In the genomic region with DNA sequence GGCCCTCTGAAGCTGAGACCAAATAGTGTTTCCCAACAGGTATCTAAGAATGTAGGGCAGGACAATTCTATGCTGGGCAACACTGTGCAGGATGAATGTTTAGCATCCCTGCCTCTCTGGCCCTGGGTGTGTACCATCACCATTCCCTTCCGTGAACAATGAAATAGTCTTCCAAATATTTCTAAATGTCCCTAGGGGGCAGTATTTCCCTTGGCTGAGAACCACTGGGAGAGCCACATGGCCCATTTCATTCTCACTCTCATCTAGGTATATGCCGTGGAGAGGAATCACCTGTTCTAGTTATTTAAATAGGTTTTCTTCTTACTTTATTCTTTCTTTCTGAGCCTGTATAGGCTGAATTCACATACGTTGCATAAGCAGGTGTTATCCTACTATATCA, we compare ENCODE assay signal across 10 cellular contexts.
DNase-seq lines count a peak whose midpoint lies in the region; ATAC-seq and TF ChIP-seq lines count a peak whose summit lies in the region.
"Had no signal": no experiment of that assay in that cellular context is flagged by ENCODE, and none has a peak within 500 bp of the region (broad histone marks: within the 10 kb centered on the region; RNA-seq: fewer than 3 reads in every experiment).

No MANE protein-coding gene starts in this region.

- CTCF ChIA-PET in Panc1 (lab: Charles Lee): no interaction called here

- H3K4me3 ChIP-seq in BE2C (ENCODE audit: low read depth, low read length) (no peak overlapping the region), Panc1 (ENCODE audit: low read depth in 2 of 2, low read length in 2 of 2) (no peak overlapping the region), gastroesophageal sphincter (no peak overlapping the region), thyroid gland (replicated peaks in 1 of 3) (no peak overlapping the region)

- H3K27me3 Mint-ChIP-seq in natural killer cell treated with Interleukin-12 subunit alpha and Interleukin-12 subunit beta and Interleukin-15 and Interleukin-18, amount 100 ng/mL, for 72 hours: peaks cover 32 to 64% of the 10 kb centered on the region in 2 donors

- TF ChIP-seq POLR2A in gastroesophageal sphincter (IDR thresholded peaks at IDR 0.05) (no peak), thyroid gland (IDR thresholded peaks at IDR 0.05) (no peak)

- peak; percentile 53; the same call in 1 of the 2 replicates for ATAC-seq in Panc1
- ATAC-seq in gastroesophageal sphincter: no peak
- ATAC-seq in natural killer cell treated with Interleukin-12 subunit alpha and Interleukin-12 subunit beta and Interleukin-15 and Interleukin-18, amount 100 ng/mL, for 72 hours: no peak

- H3K27me3 ChIP-seq in BE2C: no peaks in the 10 kb centered on the region
- H3K27me3 ChIP-seq in Panc1 (ENCODE audit: control insufficient read depth, insufficient read depth, low read length): no peaks in the 10 kb centered on the region
- H3K27me3 ChIP-seq in gastroesophageal sphincter: peaks cover 5% of the 10 kb centered on the region
- no peaks in the 10 kb centered on the region for H3K27me3 ChIP-seq in thyroid gland

- POLR2A ChIA-PET in Panc1 (lab: Charles Lee): no interaction called here

- H3K36me3 Mint-ChIP-seq in natural killer cell treated with Interleukin-12 subunit alpha and Interleukin-12 subunit beta and Interleukin-15 and Interleukin-18, amount 100 ng/mL, for 72 hours: peaks cover 13% of the 10 kb centered on the region

- no peak overlapping the region for H3K27ac Mint-ChIP-seq in natural killer cell treated with Interleukin-12 subunit alpha and Interleukin-12 subunit beta and Interleukin-15 and Interleukin-18, amount 100 ng/mL, for 72 hours

- no peaks in the 10 kb centered on the region for H3K36me3 ChIP-seq in BE2C
- H3K36me3 ChIP-seq in Panc1 (ENCODE audit: control insufficient read depth, insufficient read depth, low read length): no peaks in the 10 kb centered on the region
- no peaks in the 10 kb centered on the region for H3K36me3 ChIP-seq in gastroesophageal sphincter
- no peaks in the 10 kb centered on the region for H3K36me3 ChIP-seq in thyroid gland

- no peaks in the 10 kb centered on the region for H3K9me3 Mint-ChIP-seq in natural killer cell treated with Interleukin-12 subunit alpha and Interleukin-12 subunit beta and Interleukin-15 and Interleukin-18, amount 100 ng/mL, for 72 hours

- 17 to 63% methylated on average over 1 to 3 of the region's 3 CpGs for WGBS in gastroesophageal sphincter (ENCODE audit: low coverage in 1 of 2), 2 donors
- 60 to 71% methylated on average over 3 of the region's 3 CpGs for WGBS in thyroid gland, 2 donors

- DNase-seq in BE2C (no peak), HT-29 (ENCODE audit: low spot score) (peak; percentile 7), Panc1 (ENCODE audit: low read depth, low spot score) (no peak), inferior parietal cortex (ENCODE audit: extremely low spot score) (peak; percentile 56), thyroid gland (no peak), HuH-7.5 (ENCODE audit: low spot score) (no peak)
- no peak for DNase-seq in natural killer cell treated with Interleukin-12 subunit alpha and Interleukin-12 subunit beta and Interleukin-15 and Interleukin-18, amount 100 ng/mL, for 72 hours (ENCODE audit: low spot score)
- DNase-seq: dermis blood vessel endothelial cell, RPMI8226 had no signal

- in situ Hi-C loops in Panc1 (cut with HindIII; ENCODE audit: low pct_unique_long_range_greater_than_20kb, low sequenced_read_pairs): no loop called here

- no peak overlapping the region for H3K27ac ChIP-seq in Panc1 (ENCODE audit: low read length)
- H3K27ac ChIP-seq in gastroesophageal sphincter: no peak overlapping the region
- H3K27ac ChIP-seq in thyroid gland: no peak overlapping the region

- intact Hi-C loops in Panc1 (cut with micrococcal nuclease; ENCODE audit: unreplicated experiment) (no loop called here), thyroid gland (cut with DNase I) (no loop called here)

- BruUV-seq in Panc1 (replicated peaks; lab: Mats Ljungman, UMichigan): no TSS peak

- no peaks in the 10 kb centered on the region for H3K4me1 Mint-ChIP-seq in natural killer cell treated with Interleukin-12 subunit alpha and Interleukin-12 subunit beta and Interleukin-15 and Interleukin-18, amount 100 ng/mL, for 72 hours (ENCODE audit: low read depth in 2 of 2)

- no peak for TF ChIP-seq EP300 in gastroesophageal sphincter (IDR thresholded peaks at IDR 0.05)

- H3K4me1 ChIP-seq in BE2C (no peaks in the 10 kb centered on the region), Panc1 (ENCODE audit: control insufficient read depth, insufficient read depth, low read length) (no peaks in the 10 kb centered on the region), gastroesophageal sphincter (no peaks in the 10 kb centered on the region), thyroid gland (no peaks in the 10 kb centered on the region)

- H3K4me3 Mint-ChIP-seq in natural killer cell treated with Interleukin-12 subunit alpha and Interleukin-12 subunit beta and Interleukin-15 and Interleukin-18, amount 100 ng/mL, for 72 hours: no peak overlapping the region

- H3K9me3 ChIP-seq in BE2C (no peaks in the 10 kb centered on the region), Panc1 (ENCODE audit: control insufficient read depth, insufficient read depth, low read depth, low read length) (no peaks in the 10 kb centered on the region), gastroesophageal sphincter (peaks cover 0 to 6% (median 0%) of the 10 kb centered on the region in 3 donors), thyroid gland (no peaks in the 10 kb centered on the region)

- TF ChIP-seq CTCF in BE2C (IDR thresholded peaks at IDR 0.05; ENCODE audit: low read depth, low read length) (peak; percentile 51), Panc1 (IDR thresholded peaks at IDR 0.05) (peak; percentile 50), gastroesophageal sphincter (IDR thresholded peaks at IDR 0.05) (peak in 2 of 4 experiments; percentile 46 to 55), thyroid gland (IDR thresholded peaks at IDR 0.05) (peak in 3 of 6 experiments; percentile 37 to 46 (median 43))

Comparison
In these comparisons a context has a peak if more than half of its experiments do, and no peak if none do; other contexts are left out.
1. DNase-seq: peak in HT-29 (single experiment) and inferior parietal cortex (single experiment); none in BE2C (single experiment), Panc1 (single experiment), natural killer cell treated with Interleukin-12 subunit alpha and Interleukin-12 subunit beta and Interleukin-15 and Interleukin-18, amount 100 ng/mL, for 72 hours (single experiment), thyroid gland (0 of 2) and HuH-7.5 (single experiment).